7 cellular contexts compared by ENCODE assay signal in genomic region chr22:50342651-50343540, GRCh38. TPM values are rescaled to one million over a fixed set of nuclear protein-coding genes. Genes with fewer than 3 reads are reported as not detected.
DNase-seq lines count a peak whose midpoint lies in the region; ATAC-seq and TF ChIP-seq lines count a peak whose summit lies in the region.

Gene PPP6R2 (plus strand): TSS chr22:50343327. CDS start chr22:50393909, 50,582 bp downstream.

- no peak for TF ChIP-seq CTCF in kidney epithelial cell (IDR thresholded peaks at IDR 0.05; ENCODE audit: insufficient read depth, low read length, poor library complexity, severe bottlenecking)

- ATAC-seq in HG02571 (IDR thresholded peaks at IDR 0.05; ENCODE audit: unreplicated experiment) = peak; percentile 67

- no peaks in the 10 kb centered on the region for H3K36me3 ChIP-seq in kidney epithelial cell (ENCODE audit: control insufficient read depth, insufficient read depth, low read length)

- TF ChIP-seq POLR2A in GM15510 (IDR thresholded peaks at IDR 0.05; ENCODE audit: borderline replicate concordance, extremely low read depth, insufficient read length) = peak; percentile 77

- DNase-seq in NCI-H1436 (lab: John Stamatoyannopoulos, UW) = peak; percentile 64
- peak; percentile 94 for DNase-seq in activated CD4-positive, CD25-positive, alpha-beta regulatory T cell treated with anti-CD3 and anti-CD28 coated beads, Interleukin-2, amount 50 U/mL, for 72 hours
- DNase-seq in cerebellar cortex (ENCODE audit: low spot score) = peak; percentile 71
- DNase-seq in kidney epithelial cell (ENCODE audit: low read depth) = no peak
- DNase-seq in stimulated activated CD4-positive, alpha-beta T cell treated with anti-CD3 and anti-CD28 coated beads, Interleukin-15, amount 100 ng/mL, for 48 hours (ENCODE audit: low read depth in 2 of 2) = peak; percentile 69 to 84

- H3K27me3 ChIP-seq in kidney epithelial cell (ENCODE audit: control insufficient read depth, insufficient read depth, low read length) = no peaks in the 10 kb centered on the region

- peak within 1 kb of the TSS; percentile 82 for H3K4me3 ChIP-seq in kidney epithelial cell (ENCODE audit: low read depth, low read length)

RNA-seq across cellular contexts. Expression of gene PPP6R2, which starts in this region (rescaled TPM):
- 45.2 and 53.4 TPM in 2 replicates for total RNA-seq in kidney epithelial cell
